20 cellular contexts compared by ENCODE assay signal in the genomic region with DNA sequence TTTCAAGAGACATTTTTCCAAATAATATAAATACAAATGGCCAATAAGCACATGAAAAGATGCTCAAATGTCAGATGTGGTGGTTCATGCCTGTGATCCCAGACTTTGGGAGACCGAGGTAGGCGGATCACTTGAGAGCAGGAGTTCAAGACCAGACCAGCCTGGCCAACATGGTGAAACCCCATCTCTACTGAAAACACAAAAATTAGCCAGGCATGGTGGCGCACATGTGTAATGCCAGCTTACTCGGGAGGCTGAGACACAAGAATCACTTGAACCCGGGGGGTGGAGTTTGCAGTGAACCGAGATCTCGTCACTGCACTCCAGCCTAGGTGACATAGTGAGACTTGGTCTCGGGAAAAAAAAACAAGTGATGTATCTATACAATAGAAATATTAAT.
"Had no signal": no experiment of that assay in that cellular context is flagged by ENCODE, and none has a peak within 500 bp of the region (broad histone marks: within the 10 kb centered on the region; RNA-seq: fewer than 3 reads in every experiment).

No MANE protein-coding gene starts in this region.

- DNase-seq: KBM-7, MV-4-11, NCI-H1048, NCI-H1105, NCI-H1417, NCI-H1436 treated with DMSO at 0.1 percent for 48 hours, NCI-H1694, NCI-H1930, NCI-H2081, NCI-H2107, NCI-H2171, NCI-H226, NCI-H446, NCI-H510A, NCI-H524 treated with DMSO at 0.1 percent for 48 hours, NCI-H774, RPMI8226, SHP77, SK-N-SH had no signal

- H3K27ac ChIP-seq: HL-60 had no signal

- H3K9me3 ChIP-seq: SK-N-SH had no signal
